In the genomic region with DNA sequence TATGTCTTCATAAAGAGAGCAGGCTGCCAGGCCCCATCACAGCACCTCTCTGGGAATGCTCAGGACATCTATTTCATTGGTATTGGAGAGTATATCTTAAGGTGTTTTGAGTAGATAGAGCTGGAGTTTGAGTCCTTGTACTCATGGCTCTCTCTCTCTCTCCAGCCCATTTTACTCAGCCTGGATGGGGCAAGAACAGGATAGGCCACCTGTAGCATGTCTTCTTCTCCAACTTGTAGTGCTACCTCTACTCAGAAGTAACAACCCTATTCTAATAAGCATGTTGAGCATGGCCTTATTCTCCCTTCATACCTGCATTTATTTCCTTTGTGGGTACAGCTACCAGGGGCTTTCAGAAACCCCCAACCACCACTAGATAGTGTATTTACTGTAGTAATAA, we compare ENCODE assay signal across 1 cellular context.
TF ChIP-seq lines count a peak whose summit lies in the region.

No MANE protein-coding gene starts in this region.

TF ChIP-seq in HEK293, 187 proteins besides CTCF, POLR2A, EP300 and RAD21 (continued from another document):
- TF ChIP-seq, protein P1, sequence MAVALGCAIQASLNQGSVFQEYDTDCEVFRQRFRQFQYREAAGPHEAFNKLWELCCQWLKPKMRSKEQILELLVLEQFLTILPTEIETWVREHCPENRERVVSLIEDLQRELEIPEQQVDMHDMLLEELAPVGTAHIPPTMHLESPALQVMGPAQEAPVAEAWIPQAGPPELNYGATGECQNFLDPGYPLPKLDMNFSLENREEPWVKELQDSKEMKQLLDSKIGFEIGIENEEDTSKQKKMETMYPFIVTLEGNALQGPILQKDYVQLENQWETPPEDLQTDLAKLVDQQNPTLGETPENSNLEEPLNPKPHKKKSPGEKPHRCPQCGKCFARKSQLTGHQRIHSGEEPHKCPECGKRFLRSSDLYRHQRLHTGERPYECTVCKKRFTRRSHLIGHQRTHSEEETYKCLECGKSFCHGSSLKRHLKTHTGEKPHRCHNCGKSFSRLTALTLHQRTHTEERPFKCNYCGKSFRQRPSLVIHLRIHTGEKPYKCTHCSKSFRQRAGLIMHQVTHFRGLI (tag by site-specific recombination; IDR thresholded peaks at IDR 0.05) = no peak
- TF ChIP-seq KLF1 (tag by site-specific recombination; IDR thresholded peaks at IDR 0.05) (no peak), ZNF132 (tag by site-specific recombination; IDR thresholded peaks at IDR 0.05; ENCODE audit: borderline replicate concordance) (no peak)
- TF ChIP-seq, protein P2, sequence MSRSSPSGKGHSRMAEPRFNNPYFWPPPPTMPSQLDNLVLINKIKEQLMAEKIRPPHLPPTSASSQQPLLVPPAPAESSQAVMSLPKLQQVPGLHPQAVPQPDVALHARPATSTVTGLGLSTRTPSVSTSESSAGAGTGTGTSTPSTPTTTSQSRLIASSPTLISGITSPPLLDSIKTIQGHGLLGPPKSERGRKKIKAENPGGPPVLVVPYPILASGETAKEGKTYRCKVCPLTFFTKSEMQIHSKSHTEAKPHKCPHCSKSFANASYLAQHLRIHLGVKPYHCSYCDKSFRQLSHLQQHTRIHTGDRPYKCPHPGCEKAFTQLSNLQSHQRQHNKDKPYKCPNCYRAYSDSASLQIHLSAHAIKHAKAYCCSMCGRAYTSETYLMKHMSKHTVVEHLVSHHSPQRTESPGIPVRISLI (tag by site-specific recombination; IDR thresholded peaks at IDR 0.05) = no peak
- TF ChIP-seq, protein P3, sequence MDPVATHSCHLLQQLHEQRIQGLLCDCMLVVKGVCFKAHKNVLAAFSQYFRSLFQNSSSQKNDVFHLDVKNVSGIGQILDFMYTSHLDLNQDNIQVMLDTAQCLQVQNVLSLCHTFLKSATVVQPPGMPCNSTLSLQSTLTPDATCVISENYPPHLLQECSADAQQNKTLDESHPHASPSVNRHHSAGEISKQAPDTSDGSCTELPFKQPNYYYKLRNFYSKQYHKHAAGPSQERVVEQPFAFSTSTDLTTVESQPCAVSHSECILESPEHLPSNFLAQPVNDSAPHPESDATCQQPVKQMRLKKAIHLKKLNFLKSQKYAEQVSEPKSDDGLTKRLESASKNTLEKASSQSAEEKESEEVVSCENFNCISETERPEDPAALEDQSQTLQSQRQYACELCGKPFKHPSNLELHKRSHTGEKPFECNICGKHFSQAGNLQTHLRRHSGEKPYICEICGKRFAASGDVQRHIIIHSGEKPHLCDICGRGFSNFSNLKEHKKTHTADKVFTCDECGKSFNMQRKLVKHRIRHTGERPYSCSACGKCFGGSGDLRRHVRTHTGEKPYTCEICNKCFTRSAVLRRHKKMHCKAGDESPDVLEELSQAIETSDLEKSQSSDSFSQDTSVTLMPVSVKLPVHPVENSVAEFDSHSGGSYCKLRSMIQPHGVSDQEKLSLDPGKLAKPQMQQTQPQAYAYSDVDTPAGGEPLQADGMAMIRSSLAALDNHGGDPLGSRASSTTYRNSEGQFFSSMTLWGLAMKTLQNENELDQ (tag by site-specific recombination; IDR thresholded peaks at IDR 0.05; ENCODE audit: low read depth) = no peak
- TF ChIP-seq, protein P4, sequence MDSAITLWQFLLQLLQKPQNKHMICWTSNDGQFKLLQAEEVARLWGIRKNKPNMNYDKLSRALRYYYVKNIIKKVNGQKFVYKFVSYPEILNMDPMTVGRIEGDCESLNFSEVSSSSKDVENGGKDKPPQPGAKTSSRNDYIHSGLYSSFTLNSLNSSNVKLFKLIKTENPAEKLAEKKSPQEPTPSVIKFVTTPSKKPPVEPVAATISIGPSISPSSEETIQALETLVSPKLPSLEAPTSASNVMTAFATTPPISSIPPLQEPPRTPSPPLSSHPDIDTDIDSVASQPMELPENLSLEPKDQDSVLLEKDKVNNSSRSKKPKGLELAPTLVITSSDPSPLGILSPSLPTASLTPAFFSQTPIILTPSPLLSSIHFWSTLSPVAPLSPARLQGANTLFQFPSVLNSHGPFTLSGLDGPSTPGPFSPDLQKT (IDR thresholded peaks at IDR 0.05; ENCODE audit: borderline replicate concordance, low read depth, low read length) = no peak
